In the genomic region with DNA sequence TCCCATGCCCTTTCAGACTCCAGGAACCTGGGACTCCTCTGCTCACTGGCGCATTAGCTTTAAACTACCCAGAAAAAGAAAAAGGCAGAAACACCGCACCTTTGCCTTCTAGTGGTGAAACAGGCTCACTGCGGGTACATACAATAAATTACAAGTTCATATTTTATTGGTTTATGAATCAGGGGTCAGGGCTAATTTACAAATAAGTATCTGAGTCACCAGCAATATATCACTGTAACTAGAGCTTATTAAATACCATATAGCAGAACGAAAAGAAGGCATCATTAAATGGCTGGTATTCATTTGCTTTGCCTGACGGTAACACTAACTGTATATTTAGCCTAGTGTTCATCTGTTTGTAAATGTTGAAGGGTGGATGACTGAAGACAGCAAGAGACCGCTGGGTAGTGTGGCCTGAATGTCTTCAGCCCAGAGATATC, we compare ENCODE assay signal across 8 cellular contexts. TPM values are rescaled to one million over a fixed set of nuclear protein-coding genes. Genes with fewer than 3 reads are reported as not detected.
A peak's percentile ranks its signal among the peaks of the same experiment; 100 is the strongest.
DNase-seq lines count a peak whose midpoint lies in the region; ATAC-seq, FAIRE-seq and TF ChIP-seq lines count a peak whose summit lies in the region.

No MANE protein-coding gene starts in this region.

- no peak for ATAC-seq in HG02798 (IDR thresholded peaks at IDR 0.05; ENCODE audit: poor library complexity, unreplicated experiment)

- FAIRE-seq in GM19239 (lab: Jason Lieb, UNC) (peak; percentile 39), islet of Langerhans (lab: Jason Lieb, UNC) (peak; percentile 45), GM12892 (lab: Jason Lieb, UNC) (no peak)

- no peak for TF ChIP-seq POLR2A in GM12892 (IDR thresholded peaks at IDR 0.05; ENCODE audit: low read depth, low read length)

- DNase-seq in COLO829 (ENCODE audit: low spot score) (peak; percentile 38), GM19239 (ENCODE audit: insufficient read length, low spot score) (no peak), NCI-H69 (lab: John Stamatoyannopoulos, UW) (peak; percentile 84), amniotic epithelial cell (ENCODE audit: low read depth) (peak; percentile 73), GM12892 (ENCODE audit: insufficient read length) (no peak)
- peak in 2 of 3 experiments; percentile 8 to 12 for DNase-seq in stimulated activated CD4-positive, alpha-beta T cell treated with anti-CD3 and anti-CD28 coated beads, TNF-alpha, amount 100 ng/mL, for 24 hours (ENCODE audit: low read depth in 3 of 3)

RNA-seq across cellular contexts. Expression of gene DTNB, which starts 26.9 kb away (rescaled TPM):
- polyA plus RNA-seq in GM12892 (2012; ENCODE audit: missing spikeins), result 56.9 TPM

Comparison
In these comparisons a context has a peak if more than half of its experiments do, and no peak if none do; other contexts are left out.
1. DNase-seq: peak in COLO829 (single experiment), NCI-H69 (single experiment), amniotic epithelial cell (single experiment) and stimulated activated CD4-positive, alpha-beta T cell treated with anti-CD3 and anti-CD28 coated beads, TNF-alpha, amount 100 ng/mL, for 24 hours (2 of 3); none in GM19239 (single experiment) and GM12892 (single experiment).